ENCODE assay signal across 8 cellular contexts in the genomic region with DNA sequence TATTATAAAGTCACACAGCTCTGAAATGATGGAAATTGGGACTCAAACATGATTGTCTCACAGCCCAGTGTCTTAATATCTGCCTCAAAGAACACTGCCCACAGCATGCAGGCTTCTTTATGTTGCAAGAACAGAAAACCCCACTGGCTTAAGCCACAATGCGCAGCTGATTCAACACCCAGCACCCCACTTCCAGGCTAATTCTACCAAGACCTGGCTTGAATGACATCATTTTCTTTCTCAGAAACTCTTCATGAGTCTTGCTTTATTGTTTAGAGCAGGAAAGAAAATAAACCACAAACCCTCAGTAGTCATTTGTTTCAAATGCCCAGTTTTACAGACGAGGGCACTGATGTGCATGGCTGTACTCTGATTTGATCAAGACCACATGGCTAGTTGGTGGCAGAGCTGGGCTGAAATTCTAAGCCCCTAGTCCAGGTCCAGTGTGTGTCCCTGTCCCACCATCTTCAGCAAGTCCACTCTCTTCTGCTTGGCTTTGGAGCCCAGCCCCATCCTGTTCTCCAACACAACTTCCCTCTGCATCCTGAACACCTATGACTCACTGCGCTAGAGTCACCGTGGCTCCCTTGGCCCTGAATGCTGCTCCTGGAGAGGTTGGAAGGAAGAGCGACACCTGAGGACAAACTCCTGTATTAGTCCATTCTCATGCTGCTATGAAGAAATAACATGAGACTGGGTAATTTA. TPM values are rescaled to one million over a fixed set of nuclear protein-coding genes. Genes with fewer than 3 reads are reported as not detected.
DNase-seq lines count a peak whose midpoint lies in the region; ATAC-seq and TF ChIP-seq lines count a peak whose summit lies in the region.

No MANE protein-coding gene starts in this region.

- no peaks in the 10 kb centered on the region for H3K27me3 Mint-ChIP-seq in activated CD4-positive, alpha-beta memory T cell treated with anti-CD3 and anti-CD28 coated beads, Interleukin-2, amount 10 ng/mL, durations not matched to agents 7 days and 5 days

- no peak for TF ChIP-seq CTCF in fibroblast of the aortic adventitia (IDR thresholded peaks at IDR 0.05; ENCODE audit: insufficient read depth, low read length)

- H3K9me3 Mint-ChIP-seq in activated CD4-positive, alpha-beta memory T cell treated with anti-CD3 and anti-CD28 coated beads, Interleukin-2, amount 10 ng/mL, durations not matched to agents 7 days and 5 days, result no peaks in the 10 kb centered on the region

- CTCF ChIA-PET in activated CD4-positive, alpha-beta memory T cell treated with anti-CD3 and anti-CD28 coated beads, Interleukin-2, amount 10 ng/mL, durations not matched to agents 7 days and 5 days (lab: Charles Lee), result interaction anchor here (0.7 to 1.5 kb wide), 4 partner anchors 18 to 112 kb away, joined by 3 to 7 read pairs (median 4); no protein-coding TSS in a partner anchor

- peaks cover 38% of the 10 kb centered on the region for H3K36me3 Mint-ChIP-seq in activated CD4-positive, alpha-beta memory T cell treated with anti-CD3 and anti-CD28 coated beads, Interleukin-2, amount 10 ng/mL, durations not matched to agents 7 days and 5 days (ENCODE audit: low read depth)

- H3K4me3 Mint-ChIP-seq in activated CD4-positive, alpha-beta memory T cell treated with anti-CD3 and anti-CD28 coated beads, Interleukin-2, amount 10 ng/mL, durations not matched to agents 7 days and 5 days, result peak overlapping the region; percentile 22

- H3K4me1 Mint-ChIP-seq in activated CD4-positive, alpha-beta memory T cell treated with anti-CD3 and anti-CD28 coated beads, Interleukin-2, amount 10 ng/mL, durations not matched to agents 7 days and 5 days, result peaks cover 68% of the 10 kb centered on the region

- POLR2A ChIA-PET in activated CD4-positive, alpha-beta memory T cell treated with anti-CD3 and anti-CD28 coated beads, Interleukin-2, amount 10 ng/mL, durations not matched to agents 7 days and 5 days (lab: Charles Lee), result interaction anchor here (0.6 to 3.4 kb wide), 16 partner anchors 9 to 105 kb away, joined by 3 to 31 read pairs (median 4); partner anchors contain the start of genes SRSF5 and SUSD6

- ATAC-seq in GM21576 (IDR thresholded peaks at IDR 0.05; ENCODE audit: unreplicated experiment), result no peak

- H3K4me3 ChIP-seq in fibroblast of the aortic adventitia (ENCODE audit: low read depth, low read length), result no peak overlapping the region

- peak; percentile 81 for DNase-seq in NK-92 treated with Interleukin-12 subunit alpha and Interleukin-12 subunit beta, amount 100 ng/mL, for 24 hours (lab: John Stamatoyannopoulos, UW)
- DNase-seq in NK-92 (lab: John Stamatoyannopoulos, UW; ENCODE audit: unreplicated experiment), result no peak
- DNase-seq in activated CD4-positive, alpha-beta memory T cell treated with anti-CD3 and anti-CD28 coated beads, Interleukin-2, amount 10 ng/mL, durations not matched to agents 7 days and 5 days, result peak; percentile 83
- peak; percentile 91 for DNase-seq in fibroblast of the aortic adventitia (ENCODE audit: low read depth)
- DNase-seq in stimulated activated CD8-positive, alpha-beta memory T cell treated with anti-CD3 and anti-CD28 coated beads, Interleukin-4, amount 100 ng/mL, for 48 hours, result peak; percentile 70
- no peak for DNase-seq in DMS 273 (lab: John Stamatoyannopoulos, UW; ENCODE audit: unreplicated experiment)
- DNase-seq in NCI-H1694 treated with DMSO at 0.1 percent for 48 hours (lab: John Stamatoyannopoulos, UW), result no peak

- peak overlapping the region; percentile 82 for H3K27ac Mint-ChIP-seq in activated CD4-positive, alpha-beta memory T cell treated with anti-CD3 and anti-CD28 coated beads, Interleukin-2, amount 10 ng/mL, durations not matched to agents 7 days and 5 days

RNA-seq across cellular contexts. Expression of gene SRSF5, which starts 50.3 kb away (rescaled TPM):
- 100 to 1,000 TPM; 368 to 376 TPM for total RNA-seq in activated CD4-positive, alpha-beta memory T cell treated with anti-CD3 and anti-CD28 coated beads, Interleukin-2, amount 10 ng/mL, durations not matched to agents 7 days and 5 days
- 101 and 618 TPM in 2 replicates for total RNA-seq in fibroblast of the aortic adventitia (ENCODE audit: low replicate concordance)

Comparison
In these comparisons a context has a peak if more than half of its experiments do, and no peak if none do; other contexts are left out.
1. DNase-seq: peak in NK-92 treated with Interleukin-12 subunit alpha and Interleukin-12 subunit beta, amount 100 ng/mL, for 24 hours (single experiment), activated CD4-positive, alpha-beta memory T cell treated with anti-CD3 and anti-CD28 coated beads, Interleukin-2, amount 10 ng/mL, durations not matched to agents 7 days and 5 days (single experiment), fibroblast of the aortic adventitia (single experiment) and stimulated activated CD8-positive, alpha-beta memory T cell treated with anti-CD3 and anti-CD28 coated beads, Interleukin-4, amount 100 ng/mL, for 48 hours (single experiment); none in NK-92 (single experiment), DMS 273 (single experiment) and NCI-H1694 treated with DMSO at 0.1 percent for 48 hours (single experiment).